ENCODE assay signal across 2 cellular contexts in the genomic region with DNA sequence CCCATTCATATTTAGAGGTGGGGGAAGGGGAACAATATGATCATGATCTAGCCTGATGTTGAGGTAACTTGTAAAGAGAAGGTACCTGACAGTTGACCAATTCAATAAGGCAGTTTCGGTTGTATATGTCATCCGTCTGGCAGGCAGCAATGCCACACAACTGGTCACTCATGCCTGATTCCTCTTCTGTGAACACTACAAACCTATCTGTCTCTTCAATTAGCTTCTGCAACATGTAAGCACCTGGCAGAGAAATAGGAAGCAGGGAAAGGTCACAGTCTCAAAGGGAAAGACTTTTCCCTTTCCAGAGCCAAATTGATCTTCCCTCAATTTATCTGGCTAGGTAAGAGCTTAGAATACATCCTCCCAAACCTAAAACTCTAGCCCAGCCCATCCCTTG.
TF ChIP-seq lines count a peak whose summit lies in the region.

No MANE protein-coding gene starts in this region.

TF ChIP-seq in liver, 16 proteins besides CTCF, POLR2A, EP300 and RAD21:
- TF ChIP-seq RXRA (IDR thresholded peaks at IDR 0.05) (peak in 1 of 2 donors; percentile 10), HNF4G (IDR thresholded peaks at IDR 0.05) (no peak), JUND (IDR thresholded peaks at IDR 0.05) (no peak), NR2F2 (IDR thresholded peaks at IDR 0.05) (no peak)
TF ChIP-seq in liver: peak in this region for 1.

TF ChIP-seq in HepG2, 621 proteins besides CTCF, POLR2A, EP300 and RAD21:
- TF ChIP-seq, protein P1, sequence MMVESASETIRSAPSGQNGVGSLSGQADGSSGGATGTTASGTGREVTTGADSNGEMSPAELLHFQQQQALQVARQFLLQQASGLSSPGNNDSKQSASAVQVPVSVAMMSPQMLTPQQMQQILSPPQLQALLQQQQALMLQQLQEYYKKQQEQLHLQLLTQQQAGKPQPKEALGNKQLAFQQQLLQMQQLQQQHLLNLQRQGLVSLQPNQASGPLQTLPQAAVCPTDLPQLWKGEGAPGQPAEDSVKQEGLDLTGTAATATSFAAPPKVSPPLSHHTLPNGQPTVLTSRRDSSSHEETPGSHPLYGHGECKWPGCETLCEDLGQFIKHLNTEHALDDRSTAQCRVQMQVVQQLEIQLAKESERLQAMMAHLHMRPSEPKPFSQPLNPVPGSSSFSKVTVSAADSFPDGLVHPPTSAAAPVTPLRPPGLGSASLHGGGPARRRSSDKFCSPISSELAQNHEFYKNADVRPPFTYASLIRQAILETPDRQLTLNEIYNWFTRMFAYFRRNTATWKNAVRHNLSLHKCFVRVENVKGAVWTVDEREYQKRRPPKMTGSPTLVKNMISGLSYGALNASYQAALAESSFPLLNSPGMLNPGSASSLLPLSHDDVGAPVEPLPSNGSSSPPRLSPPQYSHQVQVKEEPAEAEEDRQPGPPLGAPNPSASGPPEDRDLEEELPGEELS (CRISPR knock-in tag; IDR thresholded peaks at IDR 0.05): no peak
- TF ChIP-seq HOXA9 (CRISPR knock-in tag; IDR thresholded peaks at IDR 0.05; ENCODE audit: borderline replicate concordance) (no peak), SMC3 (IDR thresholded peaks at IDR 0.05; ENCODE audit: low read length) (no peak), GATAD1 (CRISPR knock-in tag; IDR thresholded peaks at IDR 0.05) (no peak), ZNF513 (CRISPR knock-in tag; conservative IDR thresholded peaks at IDR 0.05) (no peak), ATRX (CRISPR knock-in tag; IDR thresholded peaks at IDR 0.05; ENCODE audit: borderline replicate concordance) (no peak), MBNL3 (CRISPR knock-in tag; conservative IDR thresholded peaks at IDR 0.05) (no peak), NR3C1 (CRISPR knock-in tag; IDR thresholded peaks at IDR 0.05) (no peak), TEAD3 (CRISPR knock-in tag; optimal IDR thresholded peaks at IDR 0.05; ENCODE audit: borderline replicate concordance) (no peak), ZGPAT (CRISPR knock-in tag; IDR thresholded peaks at IDR 0.05) (no peak), ZNF12 (CRISPR knock-in tag; IDR thresholded peaks at IDR 0.05) (no peak)
- TF ChIP-seq, protein P2, sequence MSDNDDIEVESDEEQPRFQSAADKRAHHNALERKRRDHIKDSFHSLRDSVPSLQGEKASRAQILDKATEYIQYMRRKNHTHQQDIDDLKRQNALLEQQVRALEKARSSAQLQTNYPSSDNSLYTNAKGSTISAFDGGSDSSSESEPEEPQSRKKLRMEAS (IDR thresholded peaks at IDR 0.05): no peak
- TF ChIP-seq, protein P3, sequence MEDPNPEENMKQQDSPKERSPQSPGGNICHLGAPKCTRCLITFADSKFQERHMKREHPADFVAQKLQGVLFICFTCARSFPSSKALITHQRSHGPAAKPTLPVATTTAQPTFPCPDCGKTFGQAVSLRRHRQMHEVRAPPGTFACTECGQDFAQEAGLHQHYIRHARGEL (CRISPR knock-in tag; IDR thresholded peaks at IDR 0.05): no peak
- TF ChIP-seq, protein P4, sequence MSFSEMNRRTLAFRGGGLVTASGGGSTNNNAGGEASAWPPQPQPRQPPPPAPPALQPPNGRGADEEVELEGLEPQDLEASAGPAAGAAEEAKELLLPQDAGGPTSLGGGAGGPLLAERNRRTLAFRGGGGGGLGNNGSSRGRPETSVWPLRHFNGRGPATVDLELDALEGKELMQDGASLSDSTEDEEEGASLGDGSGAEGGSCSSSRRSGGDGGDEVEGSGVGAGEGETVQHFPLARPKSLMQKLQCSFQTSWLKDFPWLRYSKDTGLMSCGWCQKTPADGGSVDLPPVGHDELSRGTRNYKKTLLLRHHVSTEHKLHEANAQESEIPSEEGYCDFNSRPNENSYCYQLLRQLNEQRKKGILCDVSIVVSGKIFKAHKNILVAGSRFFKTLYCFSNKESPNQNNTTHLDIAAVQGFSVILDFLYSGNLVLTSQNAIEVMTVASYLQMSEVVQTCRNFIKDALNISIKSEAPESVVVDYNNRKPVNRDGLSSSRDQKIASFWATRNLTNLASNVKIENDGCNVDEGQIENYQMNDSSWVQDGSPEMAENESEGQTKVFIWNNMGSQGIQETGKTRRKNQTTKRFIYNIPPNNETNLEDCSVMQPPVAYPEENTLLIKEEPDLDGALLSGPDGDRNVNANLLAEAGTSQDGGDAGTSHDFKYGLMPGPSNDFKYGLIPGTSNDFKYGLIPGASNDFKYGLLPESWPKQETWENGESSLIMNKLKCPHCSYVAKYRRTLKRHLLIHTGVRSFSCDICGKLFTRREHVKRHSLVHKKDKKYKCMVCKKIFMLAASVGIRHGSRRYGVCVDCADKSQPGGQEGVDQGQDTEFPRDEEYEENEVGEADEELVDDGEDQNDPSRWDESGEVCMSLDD (CRISPR knock-in tag; IDR thresholded peaks at IDR 0.05; ENCODE audit: borderline replicate concordance): no peak
